ENCODE assay signal across 13 cellular contexts in genomic region chr9:128271112-128271511, GRCh38.
"Had no signal": no experiment of that assay in that cellular context is flagged by ENCODE, and none has a peak within 500 bp of the region (broad histone marks: within the 10 kb centered on the region; RNA-seq: fewer than 3 reads in every experiment).

No MANE protein-coding gene starts in this region.

- H3K4me3 ChIP-seq: heart left ventricle, ovary, upper lobe of left lung had no signal

- H3K36me3 ChIP-seq: ovary had no signal

- H3K27me3 ChIP-seq: brain microvascular endothelial cell, heart left ventricle, ovary, upper lobe of left lung had no signal

- DNase-seq: activated CD4-positive, alpha-beta T cell treated with anti-CD3 and anti-CD28 coated beads, Interleukin-2, amount 50 U/mL, for 4 hours; activated CD4-positive, CD25-positive, alpha-beta regulatory T cell treated with anti-CD3 and anti-CD28 coated beads, Interleukin-2, amount 50 U/mL, for 72 hours; activated effector memory CD4-positive, alpha-beta T cell treated with Interleukin-2 at 50 U/mL for 16 hours; activated T-cell treated with anti-CD3 and anti-CD28 coated beads, Interleukin-2, amount 50 U/mL, for 1 hour; amygdala; brain microvascular endothelial cell; ovary; T-helper 2 cell; upper lobe of left lung had no signal

- ATAC-seq: activated naive CD4-positive, alpha-beta T cell treated with anti-CD3 and anti-CD28 coated beads, Interleukin-2, amount 50 U/mL, for 72 hours; heart left ventricle had no signal

- H3K9me3 ChIP-seq: heart left ventricle, ovary, upper lobe of left lung had no signal

- FAIRE-seq: frontal cortex, islet of Langerhans had no signal

- H3K27ac ChIP-seq: brain microvascular endothelial cell, heart left ventricle, ovary, upper lobe of left lung had no signal
